In genomic region chr5:60274704-60275103, GRCh38 we compare ENCODE assay signal across 22 cellular contexts.
"Had no signal": no experiment of that assay in that cellular context is flagged by ENCODE, and none has a peak within 500 bp of the region (broad histone marks: within the 10 kb centered on the region; RNA-seq: fewer than 3 reads in every experiment).

No MANE protein-coding gene starts in this region.

- DNase-seq: activated CD4-positive, alpha-beta T cell treated with anti-CD3 and anti-CD28 coated beads for 4 hours; activated CD4-positive, alpha-beta T cell treated with anti-CD3 and anti-CD28 coated beads, Interleukin-2, amount 50 U/mL, for 4 hours; activated effector memory CD4-positive, alpha-beta T cell treated with Interleukin-2 at 50 U/mL for 16 hours; activated naive CD4-positive, alpha-beta T cell treated with anti-CD3 and anti-CD28 coated beads for 36 hours; activated naive CD8-positive, alpha-beta T cell treated with anti-CD3 and anti-CD28 coated beads, Interleukin-2, amount 10 ng/mL, durations not matched to agents 7 days and 5 days; activated T-cell treated with anti-CD3 and anti-CD28 coated beads for 4 hours; brain microvascular endothelial cell; dorsolateral prefrontal cortex; effector memory CD4-positive, alpha-beta T cell; foreskin fibroblast; heart right ventricle; mucosa of descending colon; right lobe of liver; stimulated activated CD4-positive, alpha-beta T cell treated with anti-CD3 and anti-CD28 coated beads, Interleukin-4, amount 100 ng/mL, for 24 hours; upper lobe of left lung had no signal

- H3K9me3 ChIP-seq: heart right ventricle, left lung, mucosa of descending colon, right lobe of liver, upper lobe of left lung, vagina had no signal

- ATAC-seq: heart right ventricle; left lung; mucosa of descending colon; natural killer cell treated with Interleukin-12 subunit alpha and Interleukin-12 subunit beta and Interleukin-15 and Interleukin-18, amount 100 ng/mL, for 72 hours; right lobe of liver; stimulated activated effector memory CD8-positive, alpha-beta T cell treated with anti-CD3 and anti-CD28 coated beads, Interleukin-12 subunit alpha, Interleukin-12 subunit beta, amount 100 ng/mL, for 72 hours had no signal

- H3K4me1 ChIP-seq: right lobe of liver, vagina had no signal

- H3K27me3 ChIP-seq: brain microvascular endothelial cell, dorsolateral prefrontal cortex, heart right ventricle, left lung, right lobe of liver, upper lobe of left lung, vagina had no signal

- H3K36me3 ChIP-seq: brain microvascular endothelial cell, heart right ventricle, left lung, right lobe of liver, upper lobe of left lung, vagina had no signal

- H3K4me3 ChIP-seq: coronary artery, dorsolateral prefrontal cortex, heart right ventricle, left lung, lung, mucosa of descending colon, right lobe of liver, skin epidermis, upper lobe of left lung, vagina had no signal

- H3K27ac ChIP-seq: brain microvascular endothelial cell, dorsolateral prefrontal cortex, heart right ventricle, left lung, right lobe of liver, skin epidermis, upper lobe of left lung, vagina had no signal
